8 cellular contexts compared by ENCODE assay signal in the genomic region with DNA sequence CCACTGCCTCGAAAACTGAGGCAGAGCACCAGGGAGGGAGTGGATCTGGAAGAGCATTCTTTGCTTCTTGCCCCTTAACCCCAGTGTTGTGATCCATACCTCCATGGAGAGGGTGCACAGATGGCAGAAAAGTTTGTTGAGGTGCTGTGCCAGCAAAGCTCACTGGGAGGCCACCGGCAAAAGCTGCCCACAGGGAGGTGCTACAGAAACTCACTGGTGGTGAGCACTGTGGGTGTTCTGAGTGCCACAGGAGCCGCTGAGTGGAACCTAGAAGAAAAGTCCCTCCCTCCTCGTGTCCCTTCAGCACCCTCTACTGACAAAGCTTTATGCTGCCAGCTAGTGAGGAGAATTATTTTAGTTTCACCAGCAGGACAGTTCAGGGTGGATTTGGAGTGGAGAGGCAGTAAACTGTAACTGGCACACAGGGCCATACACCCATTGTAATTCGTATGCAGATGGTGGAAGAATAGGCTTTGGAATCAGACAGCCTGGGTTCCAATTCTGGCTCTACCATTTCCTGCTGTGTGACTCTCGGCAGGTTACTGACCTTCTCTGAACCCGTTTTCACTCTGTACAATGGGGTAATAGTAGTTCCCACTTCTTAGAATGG.
A peak's percentile ranks its signal among the peaks of the same experiment; 100 is the strongest.
DNase-seq lines count a peak whose midpoint lies in the region; ATAC-seq lines count a peak whose summit lies in the region.

No MANE protein-coding gene starts in this region.

- POLR2A ChIA-PET in activated CD4-positive, alpha-beta T cell treated with anti-CD3 and anti-CD28 coated beads for 36 hours (lab: Charles Lee), result interaction anchor here (0.6 to 1.1 kb wide), 2 partner anchors 135 to 554 kb away, joined by 3 to 5 read pairs; no protein-coding TSS in a partner anchor

- intact Hi-C loops in activated CD4-positive, alpha-beta T cell treated with anti-CD3 and anti-CD28 coated beads for 36 hours (cut with DNase I, micrococcal nuclease), result loop anchor here (1.0 to 10.0 kb wide), 5 partner anchors 84 to 584 kb away; a partner anchor contains a TSS

- CTCF ChIA-PET in activated CD4-positive, alpha-beta T cell treated with anti-CD3 and anti-CD28 coated beads for 36 hours (lab: Charles Lee), result interaction anchor here (0.6 to 6.6 kb wide), 36 partner anchors 8 to 595 kb away, joined by 3 to 69 read pairs (median 3); a partner anchor contains a TSS

- DNase-seq in activated gamma-delta T cell treated with Interleukin-2 at 50 U/mL for 16 hours (peak; percentile 38), activated gamma-delta T cell (lab: John Stamatoyannopoulos, UW) (no peak), NCI-H2081 (lab: John Stamatoyannopoulos, UW) (peak; percentile 51 to 74), midbrain (lab: John Stamatoyannopoulos, UW) (peak; percentile 72)
- peak; percentile 81 for DNase-seq in activated CD4-positive, alpha-beta T cell treated with anti-CD3 and anti-CD28 coated beads for 36 hours
- DNase-seq in effector CD4-positive, alpha-beta T cell, result peak; percentile 17
- peak; percentile 70 to 83 for DNase-seq in stimulated activated naive CD8-positive, alpha-beta T cell treated with anti-CD3 and anti-CD28 coated beads, Interleukin-15, amount 100 ng/mL, for 72 hours

- H3K27me3 Mint-ChIP-seq in activated CD4-positive, alpha-beta T cell treated with anti-CD3 and anti-CD28 coated beads for 36 hours, result no peaks in the 10 kb centered on the region
- H3K27me3 Mint-ChIP-seq in stimulated activated naive CD8-positive, alpha-beta T cell treated with anti-CD3 and anti-CD28 coated beads, Interleukin-15, amount 100 ng/mL, for 72 hours, result no peaks in the 10 kb centered on the region

- no peaks in the 10 kb centered on the region for H3K9me3 Mint-ChIP-seq in activated CD4-positive, alpha-beta T cell treated with anti-CD3 and anti-CD28 coated beads for 36 hours (ENCODE audit: low read depth)
- no peaks in the 10 kb centered on the region for H3K9me3 Mint-ChIP-seq in stimulated activated naive CD8-positive, alpha-beta T cell treated with anti-CD3 and anti-CD28 coated beads, Interleukin-15, amount 100 ng/mL, for 72 hours

- peaks cover 20% of the 10 kb centered on the region for H3K4me1 Mint-ChIP-seq in activated CD4-positive, alpha-beta T cell treated with anti-CD3 and anti-CD28 coated beads for 36 hours
- peaks cover 26% of the 10 kb centered on the region for H3K4me1 Mint-ChIP-seq in stimulated activated naive CD8-positive, alpha-beta T cell treated with anti-CD3 and anti-CD28 coated beads, Interleukin-15, amount 100 ng/mL, for 72 hours

- no peak overlapping the region for H3K27ac Mint-ChIP-seq in activated CD4-positive, alpha-beta T cell treated with anti-CD3 and anti-CD28 coated beads for 36 hours
- no peak overlapping the region for H3K27ac Mint-ChIP-seq in stimulated activated naive CD8-positive, alpha-beta T cell treated with anti-CD3 and anti-CD28 coated beads, Interleukin-15, amount 100 ng/mL, for 72 hours

- ATAC-seq in HG02642 (IDR thresholded peaks at IDR 0.05; ENCODE audit: poor library complexity, unreplicated experiment), result peak; percentile 87
- ATAC-seq in activated CD4-positive, alpha-beta T cell treated with anti-CD3 and anti-CD28 coated beads for 36 hours, result peak; percentile 99
- ATAC-seq in stimulated activated naive CD8-positive, alpha-beta T cell treated with anti-CD3 and anti-CD28 coated beads, Interleukin-15, amount 100 ng/mL, for 72 hours, result peak; percentile 98

- no peaks in the 10 kb centered on the region for H3K36me3 Mint-ChIP-seq in activated CD4-positive, alpha-beta T cell treated with anti-CD3 and anti-CD28 coated beads for 36 hours (ENCODE audit: low read depth)

- no peak overlapping the region for H3K4me3 Mint-ChIP-seq in activated CD4-positive, alpha-beta T cell treated with anti-CD3 and anti-CD28 coated beads for 36 hours
- H3K4me3 Mint-ChIP-seq in stimulated activated naive CD8-positive, alpha-beta T cell treated with anti-CD3 and anti-CD28 coated beads, Interleukin-15, amount 100 ng/mL, for 72 hours, result no peak overlapping the region
